In genomic region chr12:71160585-71160984, GRCh38 we compare ENCODE assay signal across 20 cellular contexts. TPM values are rescaled to one million over a fixed set of nuclear protein-coding genes. Genes with fewer than 3 reads are reported as not detected.
DNase-seq lines count a peak whose midpoint lies in the region; ATAC-seq and TF ChIP-seq lines count a peak whose summit lies in the region.
"Had no signal": no experiment of that assay in that cellular context is flagged by ENCODE, and none has a peak within 500 bp of the region (broad histone marks: within the 10 kb centered on the region; RNA-seq: fewer than 3 reads in every experiment).

No MANE protein-coding gene starts in this region.

- intact Hi-C loops in PC-3 (cut with micrococcal nuclease): no loop called here

- no peaks in the 10 kb centered on the region for H3K36me3 ChIP-seq in ACC112 (ENCODE audit: insufficient read depth, low read length)
- no peaks in the 10 kb centered on the region for H3K36me3 ChIP-seq in PC-3 (ENCODE audit: low read depth, low read length)
- H3K36me3 ChIP-seq in muscle layer of duodenum (ENCODE audit: control insufficient read depth in 1 of 2, insufficient read depth in 2 of 2, low read length in 2 of 2): no peaks in the 10 kb centered on the region

- peaks cover 4% of the 10 kb centered on the region for H3F3A ChIP-seq in PC-3 (ENCODE audit: low read length, unreplicated experiment)

- CTCF ChIA-PET in PC-3 (lab: Charles Lee): no interaction called here

- H3K9me3 ChIP-seq in PC-3 (ENCODE audit: low read length) (no peaks in the 10 kb centered on the region), muscle layer of duodenum (ENCODE audit: control insufficient read depth in 1 of 2, low read length in 2 of 2) (no peaks in the 10 kb centered on the region)

- H3K9me2 ChIP-seq in PC-3 (replicated peaks; ENCODE audit: low read length): no peaks in the 10 kb centered on the region

- POLR2A ChIA-PET in PC-3 (lab: Charles Lee; ENCODE audit: unreplicated experiment): no interaction called here

- H3K79me2 ChIP-seq in ACC112 (ENCODE audit: control insufficient read depth, insufficient read depth, low read length, unreplicated experiment) (no peaks in the 10 kb centered on the region), PC-3 (ENCODE audit: low read length) (no peaks in the 10 kb centered on the region)

- H3K27me3 ChIP-seq in ACC112 (ENCODE audit: insufficient read depth, low read length) (no peaks in the 10 kb centered on the region), PC-3 (ENCODE audit: low read length) (no peaks in the 10 kb centered on the region), muscle layer of duodenum (ENCODE audit: low read depth, low read length) (no peaks in the 10 kb centered on the region)

- ATAC-seq in PC-3 (no peak), GM21423 (IDR thresholded peaks at IDR 0.05; ENCODE audit: unreplicated experiment) (no peak)
- ATAC-seq: effector memory CD8-positive, alpha-beta T cell; sciatic nerve had no signal

- H3K27ac ChIP-seq in ACC112 (ENCODE audit: low read depth, low read length): peak overlapping the region; percentile 1; the same call in 1 of the 2 replicates
- H3K27ac ChIP-seq in PC-3 (ENCODE audit: low read length): peak overlapping the region; percentile 90
- H3K27ac ChIP-seq in muscle layer of duodenum (ENCODE audit: low read length): peak overlapping the region; percentile 84

- H4K20me1 ChIP-seq in PC-3 (ENCODE audit: low read length): no peaks in the 10 kb centered on the region

- BruUV-seq in PC-3 (replicated peaks; lab: Mats Ljungman, UMichigan): no TSS peak

- DNase-seq in PC-3 (peak; percentile 53), epithelial cell of esophagus (ENCODE audit: low read depth) (peak; percentile 44), epidermal melanocyte (ENCODE audit: insufficient read length, low spot score) (no peak), DMS79 treated with DMSO at 0.1 percent for 48 hours (lab: John Stamatoyannopoulos, UW) (no peak)
- DNase-seq in activated CD4-positive, alpha-beta T cell treated with anti-CD3 and anti-CD28 coated beads, Interleukin-2, amount 50 U/mL, for 1 hour: no peak
- DNase-seq: activated CD4-positive, alpha-beta T cell treated with anti-CD3 and anti-CD28 coated beads, Interleukin-2, amount 10 ng/mL, durations not matched to agents 24 days and 14 days; activated gamma-delta T cell; amniotic stem cell; CD4-positive, alpha-beta memory T cell; effector memory CD8-positive, alpha-beta T cell; H9; hippocampal formation; NCI-H1105; NCI-H774; stimulated activated naive CD4-positive, alpha-beta T cell treated with Interleukin-2 at 50 U/mL for 16 hours had no signal

- no peak overlapping the region for H2AFZ ChIP-seq in ACC112 (ENCODE audit: low read length, unreplicated experiment)
- no peak overlapping the region for H2AFZ ChIP-seq in PC-3 (ENCODE audit: low read length)

- H3K9ac ChIP-seq in PC-3 (ENCODE audit: low read length): no peak overlapping the region; the same call in 1 of the 2 replicates

- peaks cover 52% of the 10 kb centered on the region for H3K4me1 ChIP-seq in ACC112 (ENCODE audit: control insufficient read depth, insufficient read depth, low read length, unreplicated experiment)
- H3K4me1 ChIP-seq in PC-3 (ENCODE audit: insufficient read depth, low read length): peaks cover 80% of the 10 kb centered on the region
- no peaks in the 10 kb centered on the region for H3K4me1 ChIP-seq in muscle layer of duodenum (ENCODE audit: control insufficient read depth in 1 of 2, insufficient read depth in 2 of 2, low read length in 2 of 2)

- H3K4me3 ChIP-seq in ACC112 (ENCODE audit: low read depth, low read length) (no peak overlapping the region), PC-3 (ENCODE audit: low read length) (no peak overlapping the region), epithelial cell of esophagus (ENCODE audit: low read length) (no peak overlapping the region), muscle layer of duodenum (ENCODE audit: low read depth in 1 of 2, low read length in 2 of 2) (no peak overlapping the region)

- peak overlapping the region; percentile 19; the same call in 1 of the 2 replicates for H3K4me2 ChIP-seq in PC-3 (ENCODE audit: low read length)

- no peak for TF ChIP-seq CTCF in PC-3 (conservative IDR thresholded peaks at IDR 0.05; ENCODE audit: low read depth, low read length)
- no peak for TF ChIP-seq CTCF in epithelial cell of esophagus (IDR thresholded peaks at IDR 0.05; ENCODE audit: insufficient read depth, low read depth, low read length, missing control alignments)

RNA-seq across cellular contexts. Expression of gene TSPAN8, which starts 2.8 kb away (rescaled TPM):
- total RNA-seq in PC-3 (2014; rRNA removed): 1.3 TPM in 1 of 2 replicates, not detected in the other
- total RNA-seq: activated CD4-positive, alpha-beta T cell treated with anti-CD3 and anti-CD28 coated beads, Interleukin-2, amount 10 ng/mL, durations not matched to agents 24 days and 14 days; CD4-positive, alpha-beta memory T cell; H9; mesothelial cell of epicardium had no signal

Comparison
In these comparisons a context has a peak if more than half of its experiments do, and no peak if none do; other contexts are left out.
1. H3K27ac ChIP-seq: peak in every context shown above with its lines; median percentile 90 in PC-3; 84 in muscle layer of duodenum; 1 in ACC112.
2. DNase-seq: peak in PC-3 (single experiment) and epithelial cell of esophagus (single experiment); none in epidermal melanocyte (single experiment), activated CD4-positive, alpha-beta T cell treated with anti-CD3 and anti-CD28 coated beads, Interleukin-2, amount 50 U/mL, for 1 hour (single experiment) and DMS79 treated with DMSO at 0.1 percent for 48 hours (single experiment).